In the genomic region with DNA sequence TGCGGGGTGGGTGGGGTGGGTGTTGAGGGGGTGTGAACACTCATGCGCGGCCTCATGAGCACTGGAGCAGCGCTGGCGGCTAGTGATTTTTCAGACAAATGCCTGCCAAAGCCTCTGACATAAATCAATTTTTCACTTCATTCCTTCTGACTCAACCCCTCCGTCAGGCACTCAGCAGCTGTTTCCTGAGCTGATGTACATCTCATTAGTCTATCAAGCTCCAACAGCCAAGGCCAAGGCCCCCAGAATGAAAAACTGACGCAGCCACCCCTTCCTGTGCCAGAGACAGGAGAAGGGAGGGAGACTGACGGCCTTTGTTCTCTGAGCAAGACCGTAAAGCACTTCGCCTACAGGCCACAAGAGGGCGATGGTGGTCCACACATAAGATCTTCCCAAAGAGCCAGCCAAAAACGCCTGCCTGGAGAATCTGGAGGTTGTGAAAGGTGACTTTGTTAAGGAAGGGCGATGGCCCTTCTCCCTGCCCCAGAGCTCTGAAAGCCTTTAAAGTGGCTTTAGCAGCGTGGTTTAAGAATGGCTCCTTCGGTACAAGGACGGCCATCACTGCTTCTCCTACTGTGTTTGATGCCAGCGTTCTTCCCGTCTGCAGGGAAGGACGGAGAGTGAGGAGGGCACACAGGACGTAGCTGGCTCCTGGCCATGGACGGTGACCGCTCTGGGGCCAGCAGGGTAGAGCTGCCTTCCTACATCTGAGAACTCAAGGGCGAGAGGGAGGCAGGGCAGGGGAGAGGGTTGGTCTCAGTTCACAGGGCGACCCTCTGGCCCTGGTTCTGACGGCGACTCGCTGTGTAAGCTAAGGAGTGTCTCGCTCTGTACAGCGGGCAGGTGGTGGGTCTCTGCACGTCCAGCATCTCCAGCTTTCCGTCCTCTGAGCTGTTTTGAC, we compare ENCODE assay signal across 8 cellular contexts. TPM values are rescaled to one million over a fixed set of nuclear protein-coding genes. Genes with fewer than 3 reads are reported as not detected.
DNase-seq lines count a peak whose midpoint lies in the region; ATAC-seq and TF ChIP-seq lines count a peak whose summit lies in the region.

No MANE protein-coding gene starts in this region.

- peak; percentile 62 to 82 (median 66) for DNase-seq in CD8-positive, alpha-beta memory T cell
- DNase-seq in NOMO-1 treated with dmso at 0.1 percent for 144 hours (lab: John Stamatoyannopoulos, UW; ENCODE audit: unreplicated experiment) (peak; percentile 36), epithelial cell of esophagus (ENCODE audit: low read depth) (peak; percentile 86), myocyte (ENCODE audit: low read depth) (peak; percentile 91)
- peak; percentile 47 for DNase-seq in activated CD8-positive, alpha-beta memory T cell treated with anti-CD3 and anti-CD28 coated beads, Interleukin-2, amount 50 U/mL, for 24 hours (ENCODE audit: extremely low read depth)
- DNase-seq in stimulated activated CD8-positive, alpha-beta memory T cell treated with anti-CD3 and anti-CD28 coated beads, Interleukin-4, amount 100 ng/mL, for 48 hours, result peak; percentile 85

- no peaks in the 10 kb centered on the region for H3K27me3 ChIP-seq in CD8-positive, alpha-beta memory T cell (ENCODE audit: insufficient read depth, low read length, poor library complexity, severe bottlenecking)
- 0 out of 2 replicates have a peak, but pooled peaks cover 5% of the 10 kb centered on the region for H3K27me3 ChIP-seq in HUES6 (ENCODE audit: control insufficient read depth, insufficient read depth, low read length)

- H3K27me3 Mint-ChIP-seq in CD8-positive, alpha-beta memory T cell, result peaks cover 5 to 8% of the 10 kb centered on the region in 2 donors

- peak overlapping the region in 5 of 8 donors; percentile 73 to 82 (median 79) for H3K27ac Mint-ChIP-seq in CD8-positive, alpha-beta memory T cell

- H3K9me3 Mint-ChIP-seq in CD8-positive, alpha-beta memory T cell, result no peaks in the 10 kb centered on the region

- peak overlapping the region in 3 of 7 donors; percentile 55 to 58 (median 57) for H3K4me3 Mint-ChIP-seq in CD8-positive, alpha-beta memory T cell

- no peaks in the 10 kb centered on the region for H3K9me3 ChIP-seq in CD8-positive, alpha-beta memory T cell (ENCODE audit: low read length)
- H3K9me3 ChIP-seq in HUES6 (ENCODE audit: control insufficient read depth, insufficient read depth, low read depth, low read length), result no peaks in the 10 kb centered on the region

- peak overlapping the region; percentile 30 for H3K4me3 ChIP-seq in CD8-positive, alpha-beta memory T cell (ENCODE audit: low read length)
- H3K4me3 ChIP-seq in HUES6 (ENCODE audit: low read depth, low read length) (no peak overlapping the region), epithelial cell of esophagus (ENCODE audit: low read length) (no peak overlapping the region)

- POLR2A ChIA-PET in CD8-positive, alpha-beta memory T cell (lab: Charles Lee), result no interaction called here

- TF ChIP-seq CTCF in epithelial cell of esophagus (IDR thresholded peaks at IDR 0.05; ENCODE audit: insufficient read depth, low read depth, low read length, missing control alignments), result peak; percentile 97

- H3K4me1 Mint-ChIP-seq in CD8-positive, alpha-beta memory T cell, result peaks cover 9 to 28% (median 16%) of the 10 kb centered on the region in 3 donors

- H3K36me3 ChIP-seq in CD8-positive, alpha-beta memory T cell (ENCODE audit: insufficient read depth, low read length), result no peaks in the 10 kb centered on the region
- H3K36me3 ChIP-seq in HUES6 (ENCODE audit: control insufficient read depth, insufficient read depth, low read length), result no peaks in the 10 kb centered on the region

- peak; percentile 33 for ATAC-seq in GM19467 (IDR thresholded peaks at IDR 0.05; ENCODE audit: unreplicated experiment)

- no peak overlapping the region for H3K27ac ChIP-seq in CD8-positive, alpha-beta memory T cell (ENCODE audit: low read depth, low read length)
- no peak overlapping the region for H3K27ac ChIP-seq in HUES6 (ENCODE audit: low read depth, low read length)

- no peaks in the 10 kb centered on the region for H3K36me3 Mint-ChIP-seq in CD8-positive, alpha-beta memory T cell

- CTCF ChIA-PET in CD8-positive, alpha-beta memory T cell (lab: Charles Lee), result interaction anchor here (0.7 to 2.9 kb wide), 21 partner anchors 10 to 1034 kb away, joined by 3 to 13 read pairs (median 4); a partner anchor contains a TSS

- peaks cover 6% of the 10 kb centered on the region for H3K4me1 ChIP-seq in CD8-positive, alpha-beta memory T cell (ENCODE audit: insufficient read depth, low read length)
- peaks cover 7% of the 10 kb centered on the region for H3K4me1 ChIP-seq in HUES6 (ENCODE audit: control insufficient read depth, insufficient read depth, low read length)

- H3K9ac ChIP-seq in HUES6 (ENCODE audit: low read length), result peak overlapping the region; percentile 14

RNA-seq across cellular contexts. Expression of a gene that starts 37.1 kb away (rescaled TPM):
- 10 to 100 TPM; 30.1 to 33.2 TPM for total RNA-seq in CD8-positive, alpha-beta memory T cell
- 31.4 TPM for polyA plus RNA-seq in CD8-positive, alpha-beta memory T cell
- 23.3 and 28.3 TPM in 2 replicates for total RNA-seq in myocyte
- polyA plus RNA-seq in myocyte (2012), result 27.6 TPM

RNA-seq across cellular contexts. Expression of a gene that starts 37.4 kb away (rescaled TPM):
- total RNA-seq in CD8-positive, alpha-beta memory T cell, result 100 to 1,000 TPM; 195 to 202 TPM
- polyA plus RNA-seq in CD8-positive, alpha-beta memory T cell, result 433 TPM
- total RNA-seq in myocyte, result 36.4 and 41.2 TPM in 2 replicates
- polyA plus RNA-seq in myocyte (2012), result 238 TPM

Comparison
In these comparisons a context has a peak if more than half of its experiments do, and no peak if none do; other contexts are left out.
1. DNase-seq: peak in every context shown above with its lines; median percentile 91 in myocyte; 86 in epithelial cell of esophagus; 85 in stimulated activated CD8-positive, alpha-beta memory T cell treated with anti-CD3 and anti-CD28 coated beads, Interleukin-4, amount 100 ng/mL, for 48 hours; 66 in CD8-positive, alpha-beta memory T cell; 47 in activated CD8-positive, alpha-beta memory T cell treated with anti-CD3 and anti-CD28 coated beads, Interleukin-2, amount 50 U/mL, for 24 hours; 36 in NOMO-1 treated with dmso at 0.1 percent for 144 hours.